Comparison of ENCODE assay signal across 9 cellular contexts in genomic region chr19:28737021-28737525, GRCh38.
DNase-seq lines count a peak whose midpoint lies in the region; ATAC-seq and TF ChIP-seq lines count a peak whose summit lies in the region.
"Had no signal": no experiment of that assay in that cellular context is flagged by ENCODE, and none has a peak within 500 bp of the region (broad histone marks: within the 10 kb centered on the region; RNA-seq: fewer than 3 reads in every experiment).

No MANE protein-coding gene starts in this region.

- H3K36me3 Mint-ChIP-seq in central memory CD8-positive, alpha-beta T cell (ENCODE audit: insufficient read depth) = no peaks in the 10 kb centered on the region

- TF ChIP-seq POLR2A in upper lobe of left lung (IDR thresholded peaks at IDR 0.05) = no peak

- no peak overlapping the region for H3K27ac ChIP-seq in AG04450 (ENCODE audit: low read depth, low read length)
- no peak overlapping the region for H3K27ac ChIP-seq in left lung
- no peak overlapping the region for H3K27ac ChIP-seq in upper lobe of left lung
- H3K27ac ChIP-seq: epithelial cell of prostate had no signal

- no peaks in the 10 kb centered on the region for H3K9me3 Mint-ChIP-seq in central memory CD8-positive, alpha-beta T cell

- H3K36me3 ChIP-seq in left lung (no peaks in the 10 kb centered on the region), upper lobe of left lung (no peaks in the 10 kb centered on the region)

- POLR2A ChIA-PET in AG04450 (lab: Yijun Ruan, JAX) = no interaction called here

- TF ChIP-seq EP300 in upper lobe of left lung (IDR thresholded peaks at IDR 0.05) = no peak

- H3K4me3 Mint-ChIP-seq in central memory CD8-positive, alpha-beta T cell = no peak overlapping the region

- 8 to 11% methylated on average over 3 of the region's 3 CpGs for WGBS in upper lobe of left lung, 2 donors

- peak overlapping the region; percentile 47 for H3K27ac Mint-ChIP-seq in central memory CD8-positive, alpha-beta T cell (ENCODE audit: low read depth)

- H3K27me3 Mint-ChIP-seq in central memory CD8-positive, alpha-beta T cell = no peaks in the 10 kb centered on the region

- H3K27me3 ChIP-seq in AG04450 (ENCODE audit: control insufficient read depth, insufficient read depth, low read length) (no peaks in the 10 kb centered on the region), left lung (peaks cover 0 to 7% of the 10 kb centered on the region in 2 donors), upper lobe of left lung (no peaks in the 10 kb centered on the region)

- H3K9me3 ChIP-seq in AG04450 (ENCODE audit: control insufficient read depth, insufficient read depth, low read length) = no peaks in the 10 kb centered on the region
- no peaks in the 10 kb centered on the region for H3K9me3 ChIP-seq in left lung
- H3K9me3 ChIP-seq in upper lobe of left lung = no peaks in the 10 kb centered on the region

- intact Hi-C loops in left lung (cut with DNase I) = loop anchor here in 1 of 2 donors (10.0 kb wide), 1 partner anchor 138 kb away; no protein-coding TSS in a partner anchor

- H3K4me1 ChIP-seq in left lung (no peaks in the 10 kb centered on the region), upper lobe of left lung (peaks cover 0 to 5% (median 0%) of the 10 kb centered on the region in 4 donors)

- H3K4me3 ChIP-seq in AG04450 (ENCODE audit: low read depth, low read length) = no peak overlapping the region
- no peak overlapping the region for H3K4me3 ChIP-seq in GM12865 (ENCODE audit: low read depth, low read length)
- no peak overlapping the region for H3K4me3 ChIP-seq in left lung
- no peak overlapping the region for H3K4me3 ChIP-seq in upper lobe of left lung

- ATAC-seq in central memory CD8-positive, alpha-beta T cell (replicated peaks; ENCODE audit: extremely low read depth, poor library complexity, severe bottlenecking) = peak; percentile 36
- ATAC-seq in left lung (peak; percentile 70), upper lobe of left lung (ENCODE audit: low FRiP score in 2 of 2) (peak in 1 of 2 donors; percentile 64)

- peaks cover 10% of the 10 kb centered on the region for H3K4me1 Mint-ChIP-seq in central memory CD8-positive, alpha-beta T cell

- peak; percentile 55 for TF ChIP-seq CTCF in AG04450 (IDR thresholded peaks at IDR 0.05; ENCODE audit: low read depth, low read length)
- TF ChIP-seq CTCF in GM12865 (IDR thresholded peaks at IDR 0.05; ENCODE audit: insufficient read depth, low read depth, low read length, missing control alignments) = peak; percentile 34
- peak; percentile 45 to 50 for TF ChIP-seq CTCF in left lung (IDR thresholded peaks at IDR 0.05)
- TF ChIP-seq CTCF in upper lobe of left lung (IDR thresholded peaks at IDR 0.05) = peak in 4 of 6 experiments; percentile 22 to 50 (median 38)

- CTCF ChIA-PET in AG04450 (lab: Charles Lee) = interaction anchor here (0.5 to 4.9 kb wide), 26 partner anchors 9 to 939 kb away, joined by 3 to 51 read pairs (median 4); no protein-coding TSS in a partner anchor

- DNase-seq in AG04450 (ENCODE audit: low read depth, low spot score) (peak; percentile 2), GM12865 (ENCODE audit: low read depth) (peak; percentile 61), NCI-H345 (lab: John Stamatoyannopoulos, UW) (peak; percentile 80), left lung (no peak), upper lobe of left lung (no peak), NCI-H1048 (lab: John Stamatoyannopoulos, UW) (no peak), mesenteric fat pad (ENCODE audit: low spot score) (no peak)
- no peak for DNase-seq in central memory CD8-positive, alpha-beta T cell (ENCODE audit: low spot score in 2 of 2)

Comparison
In these comparisons a context has a peak if more than half of its experiments do, and no peak if none do; other contexts are left out.
1. DNase-seq: peak in AG04450 (single experiment), GM12865 (single experiment) and NCI-H345 (single experiment); none in central memory CD8-positive, alpha-beta T cell (0 of 2), left lung (0 of 2), upper lobe of left lung (0 of 2), NCI-H1048 (single experiment) and mesenteric fat pad (single experiment).
2. Peak in every context shown above with its lines, with median percentiles within 50 percentile points of each other: CTCF ChIP-seq.